In genomic region chr12:19846561-19846960, GRCh38 we compare ENCODE assay signal across 13 cellular contexts.
DNase-seq lines count a peak whose midpoint lies in the region; ATAC-seq and TF ChIP-seq lines count a peak whose summit lies in the region.
"Had no signal": no experiment of that assay in that cellular context is flagged by ENCODE, and none has a peak within 500 bp of the region (broad histone marks: within the 10 kb centered on the region; RNA-seq: fewer than 3 reads in every experiment).

No MANE protein-coding gene starts in this region.

- H3K9ac ChIP-seq in SK-N-SH (no peak overlapping the region), smooth muscle cell (ENCODE audit: low read depth) (peak overlapping the region; percentile 67)

- DNase-seq in NOMO-1 (lab: John Stamatoyannopoulos, UW; ENCODE audit: unreplicated experiment in 2 of 2) (peak; percentile 48 to 57), NOMO-1 treated with dmso at 0.1 percent for 144 hours (lab: John Stamatoyannopoulos, UW; ENCODE audit: unreplicated experiment) (no peak), SK-N-SH (no peak), fibroblast of peridontal ligament (ENCODE audit: extremely low read depth) (peak; percentile 12), smooth muscle cell (lab: John Stamatoyannopoulos, UW; ENCODE audit: unreplicated experiment) (no peak), SK-N-DZ (ENCODE audit: low spot score) (no peak), retina (no peak)
- DNase-seq: activated T-cell treated with anti-CD3 and anti-CD28 coated beads, Interleukin-2, amount 50 U/mL, for 48 hours; WERI-Rb-1 had no signal

- H3F3A ChIP-seq in SK-N-SH (replicated peaks; ENCODE audit: insufficient read depth) = peaks cover 5% of the 10 kb centered on the region
- peaks cover 20% of the 10 kb centered on the region for H3F3A ChIP-seq in smooth muscle cell (ENCODE audit: low read depth)

- TF ChIP-seq CTCF in SK-N-SH (IDR thresholded peaks at IDR 0.05) = no peak
- TF ChIP-seq CTCF in smooth muscle cell (IDR thresholded peaks at IDR 0.05; ENCODE audit: borderline replicate concordance, insufficient read depth, poor library complexity, severe bottlenecking) = no peak

- H3K36me3 ChIP-seq in SK-N-SH (replicated peaks in 1 of 2; ENCODE audit: control insufficient read depth in 1 of 2, insufficient read depth in 2 of 2, low read length in 1 of 2) = no peaks in the 10 kb centered on the region
- no peaks in the 10 kb centered on the region for H3K36me3 ChIP-seq in smooth muscle cell (ENCODE audit: low read depth)
- H3K36me3 ChIP-seq: WERI-Rb-1 had no signal

- ATAC-seq in HG02884 (IDR thresholded peaks at IDR 0.05; ENCODE audit: unreplicated experiment) = no peak
- ATAC-seq: Panc1 had no signal

- H3K4me3 ChIP-seq in SK-N-SH (ENCODE audit: low read depth in 2 of 2, low read length in 1 of 2) (no peak overlapping the region), smooth muscle cell (peak overlapping the region; percentile 18)
- H3K4me3 ChIP-seq: skin epidermis had no signal

- POLR2A ChIA-PET in SK-N-SH (lab: Yijun Ruan, JAX) = no interaction called here

- TF ChIP-seq RAD21 in SK-N-SH (IDR thresholded peaks at IDR 0.05; ENCODE audit: low read length) = no peak

- CTCF ChIA-PET in SK-N-SH (lab: Yijun Ruan, JAX) = no interaction called here

- H3K27ac ChIP-seq in SK-N-SH (ENCODE audit: low read depth in 2 of 2, low read length in 1 of 2) (peak overlapping the region; percentile 21 to 87), smooth muscle cell (ENCODE audit: low read depth) (peak overlapping the region; percentile 95)
- H3K27ac ChIP-seq: 22Rv1, WERI-Rb-1 had no signal

- H3K4me2 ChIP-seq in SK-N-SH (no peak overlapping the region), smooth muscle cell (peak overlapping the region; percentile 81)

- no peak for TF ChIP-seq EP300 in SK-N-SH (IDR thresholded peaks at IDR 0.05; ENCODE audit: borderline replicate concordance in 1 of 2, low read depth in 1 of 2, low read length in 1 of 2)

- H3K9me3 ChIP-seq in SK-N-SH (peaks cover 7% of the 10 kb centered on the region; the same call in 1 of the 2 replicates), smooth muscle cell (replicated peaks; ENCODE audit: low read depth) (no peaks in the 10 kb centered on the region)

- H3K79me2 ChIP-seq in SK-N-SH (ENCODE audit: insufficient read depth) (no peaks in the 10 kb centered on the region), smooth muscle cell (ENCODE audit: low read depth) (no peaks in the 10 kb centered on the region)

- WGBS in SK-N-SH (ENCODE audit: low lambda C conversion rate) = 25% methylated on average over 3 of the region's 3 CpGs
- 4% methylated on average over 3 of the region's 3 CpGs for WGBS in smooth muscle cell (ENCODE audit: low lambda C conversion rate)

- H3K27me3 ChIP-seq in SK-N-SH (ENCODE audit: insufficient read depth) = no peaks in the 10 kb centered on the region
- H3K27me3 ChIP-seq in smooth muscle cell (ENCODE audit: low read depth) = no peaks in the 10 kb centered on the region

- no peaks in the 10 kb centered on the region for H3K9me2 ChIP-seq in SK-N-SH

- H4K20me1 ChIP-seq in SK-N-SH (ENCODE audit: insufficient read depth) = no peaks in the 10 kb centered on the region
- no peaks in the 10 kb centered on the region for H4K20me1 ChIP-seq in smooth muscle cell (ENCODE audit: low read depth)

- peaks cover 0 to 6% of the 10 kb centered on the region in 2 experiments; a peak in 3 of 4 replicates for H3K4me1 ChIP-seq in SK-N-SH (ENCODE audit: control insufficient read depth in 1 of 2, insufficient read depth in 2 of 2, low read depth in 1 of 2, low read length in 1 of 2)
- peaks cover 5% of the 10 kb centered on the region for H3K4me1 ChIP-seq in smooth muscle cell (ENCODE audit: low read depth)

- 0 out of 2 replicates have a peak overlapping the region, but pooled peaks have one; percentile 45 for H2AFZ ChIP-seq in SK-N-SH (ENCODE audit: low read depth)
- peak overlapping the region; percentile 43 for H2AFZ ChIP-seq in smooth muscle cell (ENCODE audit: low read depth)

TF ChIP-seq in SK-N-SH, 30 proteins besides CTCF, POLR2A, EP300 and RAD21:
- peak; percentile 71 for TF ChIP-seq FOSL2 (IDR thresholded peaks at IDR 0.05; ENCODE audit: borderline replicate concordance, low read depth)
- TF ChIP-seq PBX3 (IDR thresholded peaks at IDR 0.05) = peak; percentile 40; the same call in 1 of the 2 replicates
- TF ChIP-seq TCF12 (IDR thresholded peaks at IDR 0.05) = 0 out of 2 replicates have a peak, but pooled peaks have one; percentile 6
- TF ChIP-seq SIN3A (IDR thresholded peaks at IDR 0.05; ENCODE audit: borderline replicate concordance, low read depth, low read length) = no peak
- peak; percentile 52 for TF ChIP-seq JUND (IDR thresholded peaks at IDR 0.05)

Comparison
In these comparisons a context has a peak if more than half of its experiments do, and no peak if none do; other contexts are left out.
1. DNase-seq: peak in NOMO-1 (2 of 2) and fibroblast of peridontal ligament (single experiment); none in NOMO-1 treated with dmso at 0.1 percent for 144 hours (single experiment), SK-N-SH (single experiment), smooth muscle cell (single experiment), SK-N-DZ (single experiment) and retina (single experiment).